Comparison of ENCODE assay signal across 28 cellular contexts in the genomic region with DNA sequence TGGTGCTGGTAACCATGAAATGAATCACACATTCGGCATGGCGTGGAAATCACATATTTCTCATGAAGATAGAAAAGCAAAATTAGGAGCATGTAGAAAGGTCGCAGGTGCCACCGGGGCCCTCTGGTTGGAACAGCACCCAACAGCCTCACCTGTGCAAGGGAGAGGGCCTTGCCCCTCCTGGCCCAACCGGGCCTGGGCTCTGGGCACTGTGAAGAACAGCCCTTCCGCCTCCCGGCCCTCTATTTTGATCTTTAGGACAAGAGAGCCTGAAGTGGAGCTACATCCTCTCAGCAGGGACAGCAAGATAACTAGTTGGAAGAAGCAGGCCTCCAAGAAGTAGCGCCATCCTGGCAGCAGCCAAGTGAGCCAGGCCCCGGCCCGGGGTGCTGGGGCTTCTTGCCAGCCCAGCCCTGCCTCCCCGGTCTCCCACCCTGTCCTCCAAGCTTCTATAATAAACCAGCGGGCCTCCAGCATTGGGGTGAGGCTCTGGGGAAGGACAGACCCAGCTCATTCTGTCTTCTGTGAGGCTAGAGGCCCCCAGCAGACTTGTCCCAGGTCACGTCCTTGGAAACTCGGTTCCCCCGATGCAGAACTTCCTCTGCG. TPM values are rescaled to one million over a fixed set of nuclear protein-coding genes. Genes with fewer than 3 reads are reported as not detected.
A peak's percentile ranks its signal among the peaks of the same experiment; 100 is the strongest.
DNase-seq lines count a peak whose midpoint lies in the region; ATAC-seq, FAIRE-seq and TF ChIP-seq lines count a peak whose summit lies in the region.
"Had no signal": no experiment of that assay in that cellular context is flagged by ENCODE, and none has a peak within 500 bp of the region (broad histone marks: within the 10 kb centered on the region; RNA-seq: fewer than 3 reads in every experiment).

No MANE protein-coding gene starts in this region.

- peak overlapping the region; percentile 49 for H3K4ac ChIP-seq in H1 (replicated peaks; ENCODE audit: insufficient read length, low read depth, low read length)

- H4K5ac ChIP-seq in H1 (ENCODE audit: insufficient read length, low read depth, low read length) = peak overlapping the region; percentile 64

- H3K27me3 Mint-ChIP-seq in GM23338 (ENCODE audit: insufficient read depth, low read depth, poor library complexity) (peaks cover 24% of the 10 kb centered on the region), osteocyte (ENCODE audit: unreplicated experiment) (peaks cover 8% of the 10 kb centered on the region)

- POLR2A ChIA-PET in H1 (lab: Charles Lee; ENCODE audit: partially characterized antibody) = no interaction called here

- H3K9me3 ChIP-seq in BLaER1 = no peaks in the 10 kb centered on the region; the same call in 1 of the 2 replicates
- no peaks in the 10 kb centered on the region for H3K9me3 ChIP-seq in H1 (ENCODE audit: insufficient read depth in 2 of 2, low read depth in 1 of 2, low read length in 1 of 2)
- no peaks in the 10 kb centered on the region for H3K9me3 ChIP-seq in kidney (ENCODE audit: control insufficient read depth in 1 of 2, low read length in 2 of 2)
- H3K9me3 ChIP-seq: MG63, stomach, tibial artery had no signal

- 0 out of 2 replicates have a peak overlapping the region, but pooled peaks have one; percentile 4 for H2BK12ac ChIP-seq in H1 (ENCODE audit: low read depth, low read length)

- CTCF ChIA-PET in H1 (lab: Charles Lee; ENCODE audit: partially characterized antibody) = interaction anchor here (0.7 to 2.9 kb wide), 7 partner anchors 9 to 154 kb away, joined by 3 to 18 read pairs (median 6); partner anchors contain the start of gene C3orf20

- TF ChIP-seq EP300 in H1 (IDR thresholded peaks at IDR 0.05; ENCODE audit: borderline replicate concordance in 1 of 2, low read depth in 2 of 2, low read length in 2 of 2) = no peak

- FAIRE-seq in H1 (lab: Jason Lieb, UNC) = no peak
- FAIRE-seq in kidney (lab: Jason Lieb, UNC) = no peak
- FAIRE-seq: D721Med, K562 had no signal

- no peak for DNase-seq in GM23338 (ENCODE audit: low spot score)
- peak in 1 of 2 experiments; percentile 44 for DNase-seq in H1 (ENCODE audit: low read depth in 1 of 2, low spot score in 2 of 2)
- peak; percentile 81 for DNase-seq in osteocyte (ENCODE audit: extremely low spot score, unreplicated experiment)
- no peak for DNase-seq in LoVo (ENCODE audit: low spot score)
- DNase-seq in kidney = no peak
- DNase-seq in COLO829 (ENCODE audit: low spot score) = no peak
- DNase-seq: activated CD4-positive, alpha-beta T cell treated with anti-CD3 and anti-CD28 coated beads, Interleukin-2, amount 50 U/mL, for 48 hours; activated CD4-positive, CD25-positive, alpha-beta regulatory T cell; activated naive CD4-positive, alpha-beta T cell treated with anti-CD3 and anti-CD28 coated beads, Interleukin-2, amount 10 ng/mL, durations not matched to agents 7 days and 5 days; amniotic stem cell; brain microvascular endothelial cell; effector CD8-positive, alpha-beta T cell; glutamatergic neuron; MG63; NCI-H1417; NCI-H2081 treated with DMSO at 0.1 percent for 48 hours; NCI-H774; nucleus accumbens; stomach; T-helper 1 cell had no signal

- peak overlapping the region; percentile 68 for H3K4me2 ChIP-seq in BLaER1
- H3K4me2 ChIP-seq in GM23338 = no peak overlapping the region
- H3K4me2 ChIP-seq in H1 (ENCODE audit: insufficient read depth in 1 of 2, low read depth in 2 of 2, low read length in 2 of 2) = peak overlapping the region in 1 of 2 experiments; percentile 37; a peak in 1 of 4 replicates

- H2BK15ac ChIP-seq in H1 (ENCODE audit: low read length) = no peak overlapping the region; the same call in 1 of the 2 replicates

- H4K20me1 ChIP-seq in BLaER1 (no peaks in the 10 kb centered on the region), GM23338 (replicated peaks; ENCODE audit: insufficient read depth) (no peaks in the 10 kb centered on the region), H1 (replicated peaks in 1 of 2; ENCODE audit: control insufficient read depth in 1 of 2, insufficient read depth in 2 of 2, low read length in 2 of 2) (no peaks in the 10 kb centered on the region)

- H3K14ac ChIP-seq in H1 (ENCODE audit: insufficient read length) = no peak overlapping the region

- no peaks in the 10 kb centered on the region for H3F3A ChIP-seq in GM23338 (replicated peaks; ENCODE audit: low read depth)

- no peak for TF ChIP-seq CTCF in GM23338 (conservative IDR thresholded peaks at IDR 0.05; ENCODE audit: low read depth in 2 of 2)
- no peak for TF ChIP-seq CTCF in H1 (IDR thresholded peaks at IDR 0.05; ENCODE audit: control extremely low read depth in 1 of 3, insufficient read depth in 1 of 3, low read depth in 1 of 3, low read length in 3 of 3)
- TF ChIP-seq CTCF in osteocyte (IDR thresholded peaks at IDR 0.05) = no peak
- TF ChIP-seq CTCF in kidney (IDR thresholded peaks at IDR 0.05; ENCODE audit: borderline replicate concordance, extremely low read depth, insufficient read depth) = no peak

- H3K4me1 Mint-ChIP-seq in GM23338 = peaks cover 16% of the 10 kb centered on the region
- H3K4me1 Mint-ChIP-seq in osteocyte (ENCODE audit: unreplicated experiment) = no peaks in the 10 kb centered on the region
- H3K4me1 Mint-ChIP-seq: activated naive CD4-positive, alpha-beta T cell treated with anti-CD3 and anti-CD28 coated beads, Interleukin-2, amount 10 ng/mL, durations not matched to agents 7 days and 5 days had no signal

- H3K23me2 ChIP-seq in H1 (ENCODE audit: low read depth, low read length) = no peaks in the 10 kb centered on the region

- H3K36me3 ChIP-seq in BLaER1 (no peaks in the 10 kb centered on the region), GM23338 (ENCODE audit: insufficient read depth) (no peaks in the 10 kb centered on the region), H1 (ENCODE audit: control insufficient read depth in 2 of 4, insufficient read depth in 4 of 4, low read length in 3 of 4) (no peaks in the 10 kb centered on the region), kidney (ENCODE audit: control insufficient read depth in 1 of 2, insufficient read depth in 2 of 2, low read length in 2 of 2) (no peaks in the 10 kb centered on the region)
- H3K36me3 ChIP-seq: brain microvascular endothelial cell, MG63, stomach, tibial artery had no signal

- H4K91ac ChIP-seq in H1 (replicated peaks; ENCODE audit: insufficient read length, low read length) = peak overlapping the region; percentile 84

- H2BK5ac ChIP-seq in H1 (ENCODE audit: low read depth, low read length) = 0 out of 2 replicates have a peak overlapping the region, but pooled peaks have one; percentile 15

- peak overlapping the region; percentile 72; the same call in 1 of the 2 replicates for H2BK20ac ChIP-seq in H1 (ENCODE audit: low read length)

- H3K36me3 Mint-ChIP-seq in GM23338 (ENCODE audit: low read depth) (no peaks in the 10 kb centered on the region; the same call in 2 of the 3 replicates), osteocyte (ENCODE audit: unreplicated experiment) (no peaks in the 10 kb centered on the region)
- H3K36me3 Mint-ChIP-seq: activated naive CD4-positive, alpha-beta T cell treated with anti-CD3 and anti-CD28 coated beads, Interleukin-2, amount 10 ng/mL, durations not matched to agents 7 days and 5 days had no signal

- H3K79me1 ChIP-seq in H1 (ENCODE audit: low read depth, low read length) = no peaks in the 10 kb centered on the region

- H3K56ac ChIP-seq in H1 (replicated peaks; ENCODE audit: insufficient read length, low read depth, low read length) = no peak overlapping the region

- no peak for TF ChIP-seq RAD21 in H1 (IDR thresholded peaks at IDR 0.05 in 1 of 2, conservative IDR thresholded peaks at IDR 0.05 in 1 of 2; ENCODE audit: low read depth in 2 of 2, low read length in 2 of 2)

- H3K9me2 ChIP-seq in GM23338 (ENCODE audit: insufficient read depth) = no peaks in the 10 kb centered on the region

- H4K8ac ChIP-seq in H1 (ENCODE audit: extremely low read depth, insufficient read depth, low read length) = peak overlapping the region; percentile 90; the same call in 1 of the 2 replicates

- H3K79me2 ChIP-seq in GM23338 (replicated peaks; ENCODE audit: insufficient read depth) (no peaks in the 10 kb centered on the region), H1 (ENCODE audit: control insufficient read depth in 1 of 2, insufficient read depth in 2 of 2, low read length in 2 of 2) (no peaks in the 10 kb centered on the region)

- H3K23ac ChIP-seq in H1 (ENCODE audit: insufficient read length) = no peak overlapping the region

- ATAC-seq in GM23338 = no peak

- peak overlapping the region; percentile 96 for H2AFZ ChIP-seq in GM23338
- H2AFZ ChIP-seq in H1 (ENCODE audit: low read length) = peak overlapping the region; percentile 79

- H3K27me3 ChIP-seq in BLaER1 = no peaks in the 10 kb centered on the region
- H3K27me3 ChIP-seq in GM23338 (ENCODE audit: insufficient read depth) = no peaks in the 10 kb centered on the region
- H3K27me3 ChIP-seq in H1 (replicated peaks in 1 of 4; ENCODE audit: control insufficient read depth in 3 of 4, extremely low read depth in 1 of 4, insufficient read depth in 3 of 4, low read length in 3 of 4) = no peaks in the 10 kb centered on the region
- H3K27me3 ChIP-seq: brain microvascular endothelial cell, MG63, stomach, tibial artery had no signal

- H3K4me3 ChIP-seq in BLaER1 (no peak overlapping the region), GM23338 (no peak overlapping the region), H1 (ENCODE audit: extremely low read depth in 1 of 4, insufficient read depth in 2 of 4, low read depth in 3 of 4, low read length in 4 of 4) (no peak overlapping the region), kidney (ENCODE audit: low read length in 2 of 2) (no peak overlapping the region)
- H3K4me3 ChIP-seq: K562, MG63, skin epidermis, stomach, tibial artery had no signal

- 92% methylated on average over 14 of the region's 16 CpGs; no CpG with 5 or more reads in 1 of the 2 experiments for whole genome bisulfite sequencing in H1 (ENCODE audit: extremely low coverage in 1 of 2, insufficient coverage in 1 of 2, insufficient read length in 1 of 2, insufficient replicate concordance in 2 of 2, low coverage in 1 of 2, low lambda C conversion rate in 2 of 2, missing lambda C conversion rate in 1 of 2), 2 experiments

- H3K4me3 Mint-ChIP-seq in GM23338 (no peak overlapping the region), osteocyte (ENCODE audit: unreplicated experiment) (no peak overlapping the region)
- H3K4me3 Mint-ChIP-seq: activated naive CD4-positive, alpha-beta T cell treated with anti-CD3 and anti-CD28 coated beads, Interleukin-2, amount 10 ng/mL, durations not matched to agents 7 days and 5 days had no signal

- H2BK120ac ChIP-seq in H1 (replicated peaks; ENCODE audit: low read depth, low read length) = peak overlapping the region; percentile 45

- intact Hi-C loops in kidney (cut with DNase I) = no loop called here

- H3K9ac ChIP-seq in BLaER1 (no peak overlapping the region), H1 (replicated peaks in 1 of 4; ENCODE audit: extremely low read depth in 1 of 4, low read depth in 3 of 4, low read length in 3 of 4) (no peak overlapping the region), kidney (ENCODE audit: low read length in 2 of 2) (no peak overlapping the region)

- H3K4me1 ChIP-seq in BLaER1 = peaks cover 47% of the 10 kb centered on the region
- peaks cover 9% of the 10 kb centered on the region for H3K4me1 ChIP-seq in GM23338 (ENCODE audit: insufficient read depth)
- H3K4me1 ChIP-seq in H1 (replicated peaks in 1 of 4; ENCODE audit: control insufficient read depth in 3 of 4, insufficient read depth in 4 of 4, low read length in 3 of 4) = peaks cover 3 to 18% (median 14%) of the 10 kb centered on the region in 4 experiments
- H3K4me1 ChIP-seq in kidney (ENCODE audit: control insufficient read depth in 1 of 2, insufficient read depth in 1 of 2, low read depth in 1 of 2, low read length in 2 of 2) = no peaks in the 10 kb centered on the region
- H3K4me1 ChIP-seq: stomach, tibial artery had no signal

- peak overlapping the region; percentile 78 for H3K18ac ChIP-seq in H1 (ENCODE audit: extremely low read depth, low read length)

- no peak overlapping the region for H2AK5ac ChIP-seq in H1 (ENCODE audit: low read depth, low read length)

- H3K27ac Mint-ChIP-seq in GM23338 = no peak overlapping the region
- H3K27ac Mint-ChIP-seq in osteocyte (ENCODE audit: unreplicated experiment) = no peak overlapping the region
- H3K27ac Mint-ChIP-seq: activated naive CD4-positive, alpha-beta T cell treated with anti-CD3 and anti-CD28 coated beads, Interleukin-2, amount 10 ng/mL, durations not matched to agents 7 days and 5 days had no signal

- TF ChIP-seq POLR2A in H1 (IDR thresholded peaks at IDR 0.05; ENCODE audit: control extremely low read depth in 1 of 2, low read depth in 2 of 2, low read length in 2 of 2) = no peak

- H3K9me3 Mint-ChIP-seq in GM23338 (no peaks in the 10 kb centered on the region), osteocyte (ENCODE audit: unreplicated experiment) (no peaks in the 10 kb centered on the region)
- H3K9me3 Mint-ChIP-seq: activated naive CD4-positive, alpha-beta T cell treated with anti-CD3 and anti-CD28 coated beads, Interleukin-2, amount 10 ng/mL, durations not matched to agents 7 days and 5 days had no signal

- H3K27ac ChIP-seq in BLaER1 (peak overlapping the region; percentile 60; the same call in 1 of the 2 replicates), GM23338 (ENCODE audit: low read depth) (no peak overlapping the region), H1 (ENCODE audit: low read depth, low read length) (no peak overlapping the region), kidney (ENCODE audit: low read depth in 2 of 2, low read length in 2 of 2) (no peak overlapping the region)
- H3K27ac ChIP-seq: brain microvascular endothelial cell, RWPE1, skin epidermis, stomach, tibial artery had no signal

RNA-seq across cellular contexts. Expression of gene FGD5, which starts 46.1 kb away (rescaled TPM):
- 12.2 and 19.0 TPM in 2 replicates for total RNA-seq in GM23338 (2014; rRNA removed; shearing (Covaris generic))
- polyA plus RNA-seq in GM23338 (2016; fragmentation: Nextera tagmentation; extraction: Ambion mirVana) = 6.9 and 7.4 TPM in 2 replicates
- 14.3 and 15.3 TPM in 2 replicates for total RNA-seq in H1 (2021; fragmentation: NEBNext Ultra II Directional; extraction: Animal tissue kit (Norgen Biotek cat#: 25700))
- 4.7 and 6.0 TPM in 2 replicates for polyA plus RNA-seq in H1 (2011; rRNA removed)
- polyA plus RNA-seq in H1 (2011; cell fraction: cytosol; rRNA removed) = 6.1 TPM
- polyA plus RNA-seq in H1 (2011; cell fraction: nucleus; rRNA removed) = 8.1 TPM
- polyA plus RNA-seq in H1 (2012, experiment 1 of 2) = 6.0 to 11.3 TPM (median 8.8 TPM) in 4 replicates
- 4.3 TPM for polyA plus RNA-seq in H1 (2012, experiment 2 of 2)
- 9.0 TPM for polyA plus RNA-seq in H1 (2013, experiment 1 of 2)
- 9.6 TPM for polyA plus RNA-seq in H1 (2013, experiment 2 of 2)
- polyA minus RNA-seq in H1 (2011; rRNA and poly(A)+ RNA removed) = 9.0 and 9.7 TPM in 2 replicates
- polyA minus RNA-seq in H1 (2011; cell fraction: cytosol; rRNA and poly(A)+ RNA removed) = 6.8 TPM
- 7.9 TPM for polyA minus RNA-seq in H1 (2011; cell fraction: nucleus; rRNA and poly(A)+ RNA removed)
- total RNA-seq in osteocyte = not detected in 2 replicates
- 40.1 TPM for total RNA-seq in kidney
- polyA plus RNA-seq in kidney (ENCODE audit: insufficient read depth, low read depth, low replicate concordance) = 18.7 TPM
- total RNA-seq: HT1080, myocyte had no signal
- polyA plus RNA-seq: K562 had no signal

Comparison
In these comparisons a context has a peak if more than half of its experiments do, and no peak if none do; other contexts are left out.
1. RNA of gene FGD5, which starts 46.1 kb away (total RNA-seq): 40.1 TPM in kidney (single experiment), 14.3 to 15.3 TPM in H1 and 12.2 to 19.0 TPM in GM23338; not detected in osteocyte; every median in the first group is over 10 times any median in the second.